ENCODE assay signal across 20 cellular contexts in genomic region chr12:128269108-128269713, GRCh38. TPM values are rescaled to one million over a fixed set of nuclear protein-coding genes. Genes with fewer than 3 reads are reported as not detected.
DNase-seq lines count a peak whose midpoint lies in the region; ATAC-seq lines count a peak whose summit lies in the region.
"Had no signal": no experiment of that assay in that cellular context is flagged by ENCODE, and none has a peak within 500 bp of the region (broad histone marks: within the 10 kb centered on the region; RNA-seq: fewer than 3 reads in every experiment).

No MANE protein-coding gene starts in this region.

- intact Hi-C loops in sciatic nerve (cut with DNase I), result loop anchor here (10.0 kb wide), 1 partner anchor 126 kb away; no protein-coding TSS in a partner anchor

- H3K9me3 ChIP-seq in ectodermal cell (ENCODE audit: control insufficient read depth, low read length), result peaks cover 2% of the 10 kb centered on the region

- peak overlapping the region; percentile 80 for H3K4me3 ChIP-seq in ectodermal cell (ENCODE audit: insufficient read depth, low read depth, low read length)
- H3K4me3 ChIP-seq: BLaER1 treated with 17β-estradiol and CSF1 and Interleukin-3, amounts not matched to agents 10 nM and 100 nM; left lung had no signal

- DNase-seq in DMS 273 (lab: John Stamatoyannopoulos, UW; ENCODE audit: unreplicated experiment), result peak; percentile 2
- no peak for DNase-seq in DMS 273 treated with DMSO at 0.1 percent for 48 hours (lab: John Stamatoyannopoulos, UW)
- peak; percentile 26 for DNase-seq in iPS-NIHi7 (ENCODE audit: extremely low spot score)
- no peak for DNase-seq in sciatic nerve (ENCODE audit: low spot score)
- DNase-seq in Ammon's horn (ENCODE audit: low spot score), result no peak
- no peak for DNase-seq in activated effector memory CD4-positive, alpha-beta T cell treated with Interleukin-2 at 50 U/mL for 16 hours
- no peak for DNase-seq in stimulated activated CD4-positive, alpha-beta T cell treated with anti-CD3 and anti-CD28 coated beads, Interleukin-4, amount 100 ng/mL, for 1 hour
- DNase-seq: activated CD4-positive, CD25-positive, alpha-beta regulatory T cell; activated CD8-positive, alpha-beta memory T cell treated with anti-CD3 and anti-CD28 coated beads for 24 hours; central memory CD4-positive, alpha-beta T cell; DMS153; effector memory CD4-positive, alpha-beta T cell; left lung; NCI-H1436; stimulated activated CD4-positive, alpha-beta T cell treated with anti-CD3 and anti-CD28 coated beads, Interleukin-12 subunit alpha, Interleukin-12 subunit beta, amount 100 ng/mL, for 4 hours; trophoblast cell had no signal

- H3K36me3 ChIP-seq in ectodermal cell (ENCODE audit: control insufficient read depth, insufficient read depth, low read length), result no peaks in the 10 kb centered on the region
- H3K36me3 ChIP-seq: BLaER1 treated with 17β-estradiol and CSF1 and Interleukin-3, amounts not matched to agents 10 nM and 100 nM; left lung had no signal

- H3K27me3 ChIP-seq in ectodermal cell (ENCODE audit: control insufficient read depth, insufficient read depth, low read length, poor library complexity, severe bottlenecking), result peaks cover 62% of the 10 kb centered on the region

- ATAC-seq in sciatic nerve, result peak; percentile 65
- ATAC-seq: left lung; stimulated activated memory B cell treated with anti-CD40 and anti-IgM and Interleukin-4, amounts not matched to agents 10 μg/mL and 1 μg/mL and 100 μg/mL, for 72 hours had no signal

- WGBS in ectodermal cell, 2 experiments, result 5 to 8% methylated on average over 12 of the region's 12 CpGs

- peaks cover 22% of the 10 kb centered on the region for H3K4me1 ChIP-seq in ectodermal cell (ENCODE audit: control insufficient read depth, insufficient read depth, low read length)

- no peak overlapping the region for H3K27ac ChIP-seq in ectodermal cell (ENCODE audit: insufficient read depth, low read depth, low read length, poor library complexity, severe bottlenecking)
- H3K27ac ChIP-seq: 22Rv1; BLaER1 treated with 17β-estradiol and CSF1 and Interleukin-3, amounts not matched to agents 10 nM and 100 nM; left lung had no signal

RNA-seq across cellular contexts. Expression of gene TMEM132C, which starts 2.2 kb away (rescaled TPM):
- polyA plus RNA-seq in ectodermal cell (2013, experiment 1 of 4), result 39.6 TPM
- polyA plus RNA-seq in ectodermal cell (2013, experiment 2 of 4), result 50.5 TPM
- polyA plus RNA-seq in ectodermal cell (2013, experiment 3 of 4), result 28.2 TPM
- 32.7 TPM for polyA plus RNA-seq in ectodermal cell (2013, experiment 4 of 4)
- 13.5 TPM for total RNA-seq in sciatic nerve

Comparison
In these comparisons a context has a peak if more than half of its experiments do, and no peak if none do; other contexts are left out.
1. DNase-seq: peak in DMS 273 (single experiment) and iPS-NIHi7 (single experiment); none in DMS 273 treated with DMSO at 0.1 percent for 48 hours (single experiment), sciatic nerve (single experiment), Ammon's horn (single experiment), activated effector memory CD4-positive, alpha-beta T cell treated with Interleukin-2 at 50 U/mL for 16 hours (single experiment) and stimulated activated CD4-positive, alpha-beta T cell treated with anti-CD3 and anti-CD28 coated beads, Interleukin-4, amount 100 ng/mL, for 1 hour (single experiment).